1 cellular context compared by ENCODE assay signal in the genomic region with DNA sequence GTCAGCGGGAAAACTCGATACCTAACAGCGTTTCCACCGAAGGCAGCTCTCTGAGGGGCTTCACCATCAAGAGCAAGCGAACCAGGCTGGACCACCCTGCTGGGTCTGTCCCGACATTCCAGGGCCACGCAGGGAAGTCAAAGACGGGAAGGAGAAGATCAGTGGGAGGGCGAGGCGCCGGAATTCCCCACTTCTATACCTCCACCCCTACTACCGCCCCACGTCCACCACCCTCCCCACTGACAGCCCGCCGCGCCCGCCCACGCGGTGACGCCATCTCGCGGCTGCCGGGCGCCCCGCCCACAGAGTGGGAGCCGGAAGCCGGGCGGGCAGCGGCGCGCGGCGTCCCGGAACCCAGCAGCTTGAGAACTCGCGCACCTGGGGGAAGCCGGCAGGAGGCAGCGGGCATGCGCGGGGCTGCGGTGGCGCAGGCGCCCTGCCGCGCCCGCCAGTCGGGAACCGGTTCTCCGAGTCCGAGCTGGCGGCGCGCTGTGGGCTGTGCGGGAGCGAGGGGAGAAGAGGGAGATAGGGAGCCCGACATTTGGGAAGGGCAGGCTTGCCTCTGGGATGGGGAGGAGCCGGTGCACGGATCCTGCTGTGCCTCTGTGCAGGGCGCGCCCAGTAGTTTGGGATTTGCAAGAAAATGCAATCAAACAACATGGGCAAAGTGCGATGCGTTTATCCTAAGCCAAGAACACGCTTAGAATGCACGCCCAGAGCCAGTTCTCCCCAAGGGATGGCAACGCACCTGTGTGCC.
TF ChIP-seq lines count a peak whose summit lies in the region.

No MANE protein-coding gene starts in this region.

TF ChIP-seq in HepG2, 621 proteins besides CTCF, POLR2A, EP300 and RAD21 (continued from another document and continues in another):
- TF ChIP-seq, protein P1, sequence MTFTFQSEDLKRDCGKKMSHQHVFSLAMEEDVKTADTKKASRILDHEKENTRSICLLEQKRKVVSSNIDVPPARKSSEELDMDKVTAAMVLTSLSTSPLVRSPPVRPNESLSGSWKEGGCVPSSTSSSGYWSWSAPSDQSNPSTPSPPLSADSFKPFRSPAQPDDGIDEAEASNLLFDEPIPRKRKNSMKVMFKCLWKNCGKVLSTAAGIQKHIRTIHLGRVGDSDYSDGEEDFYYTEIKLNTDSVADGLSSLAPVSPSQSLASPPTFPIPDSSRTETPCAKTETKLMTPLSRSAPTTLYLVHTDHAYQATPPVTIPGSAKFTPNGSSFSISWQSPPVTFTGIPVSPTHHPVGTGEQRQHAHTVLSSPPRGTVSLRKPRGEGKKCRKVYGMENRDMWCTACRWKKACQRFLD (CRISPR knock-in tag; IDR thresholded peaks at IDR 0.05; ENCODE audit: borderline replicate concordance) = 0 out of 2 replicates have a peak, but pooled peaks have one; percentile 51
- TF ChIP-seq ZFP37 (CRISPR knock-in tag; IDR thresholded peaks at IDR 0.05; ENCODE audit: borderline replicate concordance) = no peak
- TF ChIP-seq HES4 (CRISPR knock-in tag; IDR thresholded peaks at IDR 0.05; ENCODE audit: borderline replicate concordance) = no peak
- no peak; the same call in 1 of the 2 replicates for TF ChIP-seq SMAD1 (CRISPR knock-in tag; IDR thresholded peaks at IDR 0.05; ENCODE audit: borderline replicate concordance, low read depth)
- TF ChIP-seq MYC (CRISPR knock-in tag; IDR thresholded peaks at IDR 0.05; ENCODE audit: borderline replicate concordance) = peak; percentile 74; the same call in 1 of the 2 replicates
- TF ChIP-seq ZNF709 (CRISPR knock-in tag; IDR thresholded peaks at IDR 0.05) = 0 out of 2 replicates have a peak, but pooled peaks have one; percentile 35
- no peak for TF ChIP-seq ZNF296 (CRISPR knock-in tag; conservative IDR thresholded peaks at IDR 0.05)
- no peak for TF ChIP-seq SUZ12 (IDR thresholded peaks at IDR 0.05; ENCODE audit: low read depth, low read length)
- TF ChIP-seq AGO2 (optimal IDR thresholded peaks at IDR 0.05; ENCODE audit: low read depth, low read length) = no peak
- no peak for TF ChIP-seq RBAK (CRISPR knock-in tag; IDR thresholded peaks at IDR 0.05)
- 0 out of 2 replicates have a peak, but pooled peaks have one; percentile 19 for TF ChIP-seq FOXJ3 (CRISPR knock-in tag; IDR thresholded peaks at IDR 0.05; ENCODE audit: borderline replicate concordance)
- no peak for TF ChIP-seq ZNF335 (CRISPR knock-in tag; IDR thresholded peaks at IDR 0.05)
- TF ChIP-seq JUND (CRISPR knock-in tag; IDR thresholded peaks at IDR 0.05) = peak; percentile 55; the same call in 1 of the 2 replicates
- TF ChIP-seq ZNF816 (CRISPR knock-in tag; IDR thresholded peaks at IDR 0.05; ENCODE audit: borderline replicate concordance) = no peak
- 0 out of 2 replicates have a peak, but pooled peaks have one; percentile 25 for TF ChIP-seq ZC3H13 (CRISPR knock-in tag; IDR thresholded peaks at IDR 0.05)
- 0 out of 2 replicates have a peak, but pooled peaks have one; percentile 44 for TF ChIP-seq ZNF761 (CRISPR knock-in tag; conservative IDR thresholded peaks at IDR 0.05)
- no peak for TF ChIP-seq RFX5 (IDR thresholded peaks at IDR 0.05; ENCODE audit: low read depth, low read length)
- peak; percentile 66; the same call in 1 of the 2 replicates for TF ChIP-seq ETV5 (CRISPR knock-in tag; IDR thresholded peaks at IDR 0.05; ENCODE audit: borderline replicate concordance)
- TF ChIP-seq, protein P2, sequence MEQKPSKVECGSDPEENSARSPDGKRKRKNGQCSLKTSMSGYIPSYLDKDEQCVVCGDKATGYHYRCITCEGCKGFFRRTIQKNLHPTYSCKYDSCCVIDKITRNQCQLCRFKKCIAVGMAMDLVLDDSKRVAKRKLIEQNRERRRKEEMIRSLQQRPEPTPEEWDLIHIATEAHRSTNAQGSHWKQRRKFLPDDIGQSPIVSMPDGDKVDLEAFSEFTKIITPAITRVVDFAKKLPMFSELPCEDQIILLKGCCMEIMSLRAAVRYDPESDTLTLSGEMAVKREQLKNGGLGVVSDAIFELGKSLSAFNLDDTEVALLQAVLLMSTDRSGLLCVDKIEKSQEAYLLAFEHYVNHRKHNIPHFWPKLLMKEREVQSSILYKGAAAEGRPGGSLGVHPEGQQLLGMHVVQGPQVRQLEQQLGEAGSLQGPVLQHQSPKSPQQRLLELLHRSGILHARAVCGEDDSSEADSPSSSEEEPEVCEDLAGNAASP (CRISPR knock-in tag; IDR thresholded peaks at IDR 0.05; ENCODE audit: borderline replicate concordance) = 0 out of 2 replicates have a peak, but pooled peaks have one; percentile 22
- TF ChIP-seq POLR2AphosphoS2 (IDR thresholded peaks at IDR 0.05; ENCODE audit: low read depth, low read length) = no peak
- no peak; the same call in 1 of the 2 replicates for TF ChIP-seq ZNF678 (CRISPR knock-in tag; IDR thresholded peaks at IDR 0.05)
- TF ChIP-seq, protein P3, sequence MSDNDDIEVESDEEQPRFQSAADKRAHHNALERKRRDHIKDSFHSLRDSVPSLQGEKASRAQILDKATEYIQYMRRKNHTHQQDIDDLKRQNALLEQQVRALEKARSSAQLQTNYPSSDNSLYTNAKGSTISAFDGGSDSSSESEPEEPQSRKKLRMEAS (IDR thresholded peaks at IDR 0.05) = peak; percentile 62; the same call in 1 of the 2 replicates
- TF ChIP-seq, protein P4, sequence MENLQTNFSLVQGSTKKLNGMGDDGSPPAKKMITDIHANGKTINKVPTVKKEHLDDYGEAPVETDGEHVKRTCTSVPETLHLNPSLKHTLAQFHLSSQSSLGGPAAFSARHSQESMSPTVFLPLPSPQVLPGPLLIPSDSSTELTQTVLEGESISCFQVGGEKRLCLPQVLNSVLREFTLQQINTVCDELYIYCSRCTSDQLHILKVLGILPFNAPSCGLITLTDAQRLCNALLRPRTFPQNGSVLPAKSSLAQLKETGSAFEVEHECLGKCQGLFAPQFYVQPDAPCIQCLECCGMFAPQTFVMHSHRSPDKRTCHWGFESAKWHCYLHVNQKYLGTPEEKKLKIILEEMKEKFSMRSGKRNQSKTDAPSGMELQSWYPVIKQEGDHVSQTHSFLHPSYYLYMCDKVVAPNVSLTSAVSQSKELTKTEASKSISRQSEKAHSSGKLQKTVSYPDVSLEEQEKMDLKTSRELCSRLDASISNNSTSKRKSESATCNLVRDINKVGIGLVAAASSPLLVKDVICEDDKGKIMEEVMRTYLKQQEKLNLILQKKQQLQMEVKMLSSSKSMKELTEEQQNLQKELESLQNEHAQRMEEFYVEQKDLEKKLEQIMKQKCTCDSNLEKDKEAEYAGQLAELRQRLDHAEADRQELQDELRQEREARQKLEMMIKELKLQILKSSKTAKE (CRISPR knock-in tag; IDR thresholded peaks at IDR 0.05; ENCODE audit: borderline replicate concordance) = no peak; the same call in 1 of the 2 replicates
- TF ChIP-seq EED (CRISPR knock-in tag; IDR thresholded peaks at IDR 0.05) = peak; percentile 55; the same call in 1 of the 2 replicates
- no peak for TF ChIP-seq CENPX (CRISPR knock-in tag; IDR thresholded peaks at IDR 0.05)
- TF ChIP-seq SCMH1 (CRISPR knock-in tag; IDR thresholded peaks at IDR 0.05; ENCODE audit: borderline replicate concordance) = no peak
- TF ChIP-seq RNF2 (conservative IDR thresholded peaks at IDR 0.05; ENCODE audit: low read depth) = no peak
- TF ChIP-seq ZBTB39 (CRISPR knock-in tag; IDR thresholded peaks at IDR 0.05) = peak; percentile 15; the same call in 1 of the 2 replicates
- TF ChIP-seq GABPA (IDR thresholded peaks at IDR 0.05; ENCODE audit: low read depth, low read length) = no peak
- peak; percentile 62 for TF ChIP-seq GABPA (CRISPR knock-in tag; IDR thresholded peaks at IDR 0.05; ENCODE audit: low read depth)
- TF ChIP-seq, protein P5, sequence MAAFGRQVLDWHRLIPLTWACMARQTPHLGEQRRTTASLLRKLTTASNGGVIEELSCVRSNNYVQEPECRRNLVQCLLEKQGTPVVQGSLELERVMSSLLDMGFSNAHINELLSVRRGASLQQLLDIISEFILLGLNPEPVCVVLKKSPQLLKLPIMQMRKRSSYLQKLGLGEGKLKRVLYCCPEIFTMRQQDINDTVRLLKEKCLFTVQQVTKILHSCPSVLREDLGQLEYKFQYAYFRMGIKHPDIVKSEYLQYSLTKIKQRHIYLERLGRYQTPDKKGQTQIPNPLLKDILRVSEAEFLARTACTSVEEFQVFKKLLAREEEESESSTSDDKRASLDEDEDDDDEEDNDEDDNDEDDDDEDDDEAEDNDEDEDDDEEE (CRISPR knock-in tag; IDR thresholded peaks at IDR 0.05) = peak; percentile 46; the same call in 1 of the 2 replicates
- TF ChIP-seq, protein P6, sequence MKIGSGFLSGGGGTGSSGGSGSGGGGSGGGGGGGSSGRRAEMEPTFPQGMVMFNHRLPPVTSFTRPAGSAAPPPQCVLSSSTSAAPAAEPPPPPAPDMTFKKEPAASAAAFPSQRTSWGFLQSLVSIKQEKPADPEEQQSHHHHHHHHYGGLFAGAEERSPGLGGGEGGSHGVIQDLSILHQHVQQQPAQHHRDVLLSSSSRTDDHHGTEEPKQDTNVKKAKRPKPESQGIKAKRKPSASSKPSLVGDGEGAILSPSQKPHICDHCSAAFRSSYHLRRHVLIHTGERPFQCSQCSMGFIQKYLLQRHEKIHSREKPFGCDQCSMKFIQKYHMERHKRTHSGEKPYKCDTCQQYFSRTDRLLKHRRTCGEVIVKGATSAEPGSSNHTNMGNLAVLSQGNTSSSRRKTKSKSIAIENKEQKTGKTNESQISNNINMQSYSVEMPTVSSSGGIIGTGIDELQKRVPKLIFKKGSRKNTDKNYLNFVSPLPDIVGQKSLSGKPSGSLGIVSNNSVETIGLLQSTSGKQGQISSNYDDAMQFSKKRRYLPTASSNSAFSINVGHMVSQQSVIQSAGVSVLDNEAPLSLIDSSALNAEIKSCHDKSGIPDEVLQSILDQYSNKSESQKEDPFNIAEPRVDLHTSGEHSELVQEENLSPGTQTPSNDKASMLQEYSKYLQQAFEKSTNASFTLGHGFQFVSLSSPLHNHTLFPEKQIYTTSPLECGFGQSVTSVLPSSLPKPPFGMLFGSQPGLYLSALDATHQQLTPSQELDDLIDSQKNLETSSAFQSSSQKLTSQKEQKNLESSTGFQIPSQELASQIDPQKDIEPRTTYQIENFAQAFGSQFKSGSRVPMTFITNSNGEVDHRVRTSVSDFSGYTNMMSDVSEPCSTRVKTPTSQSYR (CRISPR knock-in tag; IDR thresholded peaks at IDR 0.05; ENCODE audit: borderline replicate concordance) = 0 out of 2 replicates have a peak, but pooled peaks have one; percentile 7
- no peak for TF ChIP-seq KLF15 (CRISPR knock-in tag; IDR thresholded peaks at IDR 0.05; ENCODE audit: borderline replicate concordance)
- TF ChIP-seq, protein P7, sequence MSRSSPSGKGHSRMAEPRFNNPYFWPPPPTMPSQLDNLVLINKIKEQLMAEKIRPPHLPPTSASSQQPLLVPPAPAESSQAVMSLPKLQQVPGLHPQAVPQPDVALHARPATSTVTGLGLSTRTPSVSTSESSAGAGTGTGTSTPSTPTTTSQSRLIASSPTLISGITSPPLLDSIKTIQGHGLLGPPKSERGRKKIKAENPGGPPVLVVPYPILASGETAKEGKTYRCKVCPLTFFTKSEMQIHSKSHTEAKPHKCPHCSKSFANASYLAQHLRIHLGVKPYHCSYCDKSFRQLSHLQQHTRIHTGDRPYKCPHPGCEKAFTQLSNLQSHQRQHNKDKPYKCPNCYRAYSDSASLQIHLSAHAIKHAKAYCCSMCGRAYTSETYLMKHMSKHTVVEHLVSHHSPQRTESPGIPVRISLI (CRISPR knock-in tag; IDR thresholded peaks at IDR 0.05; ENCODE audit: borderline replicate concordance) = no peak
- 0 out of 2 replicates have a peak, but pooled peaks have one; percentile 22 for TF ChIP-seq ZNF879 (CRISPR knock-in tag; IDR thresholded peaks at IDR 0.05)
- TF ChIP-seq PAWR (CRISPR knock-in tag; IDR thresholded peaks at IDR 0.05; ENCODE audit: borderline replicate concordance) = no peak
- TF ChIP-seq IKZF1 (IDR thresholded peaks at IDR 0.05) = no peak
- TF ChIP-seq HDAC1 (CRISPR knock-in tag; IDR thresholded peaks at IDR 0.05) = peak; percentile 37; the same call in 1 of the 2 replicates
- no peak for TF ChIP-seq ZNF552 (CRISPR knock-in tag; IDR thresholded peaks at IDR 0.05; ENCODE audit: borderline replicate concordance)
- TF ChIP-seq MAZ (IDR thresholded peaks at IDR 0.05; ENCODE audit: borderline replicate concordance, low read depth, low read length) = no peak
- peak; percentile 82 for TF ChIP-seq MAZ (CRISPR knock-in tag; IDR thresholded peaks at IDR 0.05; ENCODE audit: low read depth)
- no peak for TF ChIP-seq ZNF260 (CRISPR knock-in tag; IDR thresholded peaks at IDR 0.05; ENCODE audit: borderline replicate concordance, low read depth)
- TF ChIP-seq, protein P8, sequence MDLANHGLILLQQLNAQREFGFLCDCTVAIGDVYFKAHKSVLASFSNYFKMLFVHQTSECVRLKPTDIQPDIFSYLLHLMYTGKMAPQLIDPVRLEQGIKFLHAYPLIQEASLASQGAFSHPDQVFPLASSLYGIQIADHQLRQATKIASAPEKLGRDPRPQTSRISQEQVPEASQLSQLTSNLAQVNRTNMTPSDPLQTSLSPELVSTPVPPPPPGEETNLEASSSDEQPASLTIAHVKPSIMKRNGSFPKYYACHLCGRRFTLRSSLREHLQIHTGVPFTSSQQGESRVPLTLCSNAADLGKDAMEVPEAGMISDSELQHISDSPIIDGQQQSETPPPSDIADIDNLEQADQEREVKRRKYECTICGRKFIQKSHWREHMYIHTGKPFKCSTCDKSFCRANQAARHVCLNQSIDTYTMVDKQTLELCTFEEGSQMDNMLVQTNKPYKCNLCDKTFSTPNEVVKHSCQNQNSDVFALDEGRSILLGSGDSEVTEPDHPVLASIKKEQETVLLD (CRISPR knock-in tag; IDR thresholded peaks at IDR 0.05; ENCODE audit: low read depth) = peak; percentile 71; the same call in 1 of the 2 replicates
- no peak for TF ChIP-seq ATF7 (IDR thresholded peaks at IDR 0.05)
- TF ChIP-seq ATF7 (CRISPR knock-in tag; IDR thresholded peaks at IDR 0.05) = peak; percentile 74
- TF ChIP-seq ZMYM2 (CRISPR knock-in tag; IDR thresholded peaks at IDR 0.05) = no peak
- TF ChIP-seq MAFK (conservative IDR thresholded peaks at IDR 0.05 in 1 of 2, IDR thresholded peaks at IDR 0.05 in 1 of 2; ENCODE audit: low read length in 2 of 2) = no peak
- TF ChIP-seq KDM3A (CRISPR knock-in tag; IDR thresholded peaks at IDR 0.05; ENCODE audit: low read depth) = 0 out of 2 replicates have a peak, but pooled peaks have one; percentile 43
- TF ChIP-seq ZNF569 (CRISPR knock-in tag; IDR thresholded peaks at IDR 0.05; ENCODE audit: borderline replicate concordance) = no peak
- peak; percentile 73 for TF ChIP-seq BORCS8-MEF2B (CRISPR knock-in tag; IDR thresholded peaks at IDR 0.05)
- TF ChIP-seq POGZ (CRISPR knock-in tag; IDR thresholded peaks at IDR 0.05) = peak; percentile 21; the same call in 1 of the 2 replicates
